24 cellular contexts compared by ENCODE assay signal in the genomic region with DNA sequence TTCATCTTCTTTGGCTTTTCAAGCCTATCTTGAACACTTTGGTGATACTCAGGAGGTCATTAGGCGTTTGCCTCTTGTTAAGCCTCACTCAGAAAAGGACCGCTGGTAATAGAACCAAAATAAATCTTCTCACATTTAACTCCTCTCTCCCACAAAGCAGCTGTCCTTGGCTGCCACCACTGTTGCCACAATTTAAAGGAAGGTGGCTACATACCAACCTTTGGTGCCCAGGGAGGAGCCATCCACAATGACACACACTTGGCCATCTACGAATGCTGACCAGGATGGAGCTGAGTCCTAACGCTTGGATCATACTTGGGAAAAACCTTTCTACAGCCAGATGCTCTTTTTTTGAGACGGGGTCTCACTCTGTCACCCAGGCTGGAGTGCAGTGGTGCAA.
DNase-seq lines count a peak whose midpoint lies in the region; ATAC-seq and TF ChIP-seq lines count a peak whose summit lies in the region.
"Had no signal": no experiment of that assay in that cellular context is flagged by ENCODE, and none has a peak within 500 bp of the region (broad histone marks: within the 10 kb centered on the region; RNA-seq: fewer than 3 reads in every experiment).

No MANE protein-coding gene starts in this region.

- no peak overlapping the region for H3K9ac ChIP-seq in neuronal stem cell (ENCODE audit: low read depth, low read length, poor library complexity)
- H3K9ac ChIP-seq: BLaER1 treated with 17β-estradiol and CSF1 and Interleukin-3, amounts not matched to agents 10 nM and 100 nM had no signal

- H3K27ac ChIP-seq in gastrocnemius medialis (peak overlapping the region in 3 of 4 donors; percentile 66 to 70 (median 69)), neuronal stem cell (replicated peaks; ENCODE audit: low read length) (no peak overlapping the region)
- H3K27ac ChIP-seq: 22Rv1; A549; BLaER1 treated with 17β-estradiol and CSF1 and Interleukin-3, amounts not matched to agents 10 nM and 100 nM; C4-2B had no signal

- H3K18ac ChIP-seq in neuronal stem cell (ENCODE audit: low read length) = no peak overlapping the region

- no peak for TF ChIP-seq POLR2A in gastrocnemius medialis (IDR thresholded peaks at IDR 0.05)

- WGBS in neuronal stem cell (ENCODE audit: extremely low coverage in 2 of 2, insufficient read length in 2 of 2, insufficient replicate concordance in 1 of 2), 2 donors = no CpG with 5 or more reads among the region's 5 CpGs

- peak; percentile 15 to 36 for ATAC-seq in gastrocnemius medialis
- no peak for ATAC-seq in activated CD8-positive, alpha-beta T cell treated with anti-CD3 and anti-CD28 coated beads, Interleukin-2, amount 10 ng/mL, durations not matched to agents 7 days and 5 days
- no peak for ATAC-seq in HG03045 (IDR thresholded peaks at IDR 0.05; ENCODE audit: unreplicated experiment)
- ATAC-seq: A549; CD8-positive, alpha-beta T cell; GM12878 had no signal

- POLR2A ChIA-PET in activated CD8-positive, alpha-beta T cell treated with anti-CD3 and anti-CD28 coated beads, Interleukin-2, amount 10 ng/mL, durations not matched to agents 7 days and 5 days (lab: Charles Lee) = no interaction called here

- no peak overlapping the region for H4K8ac ChIP-seq in neuronal stem cell (ENCODE audit: low read depth, low read length)

- H3K4me1 ChIP-seq in gastrocnemius medialis (peaks cover 0 to 12% of the 10 kb centered on the region in 2 donors), neuronal stem cell (ENCODE audit: control insufficient read depth in 2 of 2, insufficient read depth in 1 of 2, low read depth in 1 of 2, low read length in 2 of 2) (peaks cover 0 to 20% of the 10 kb centered on the region in 2 donors)
- H3K4me1 ChIP-seq: A549, Caco-2 had no signal

- H3K14ac ChIP-seq in neuronal stem cell (ENCODE audit: low read length) = no peak overlapping the region

- no peak overlapping the region for H2BK120ac ChIP-seq in neuronal stem cell (ENCODE audit: low read depth, low read length)

- no peak overlapping the region for H3K4me3 ChIP-seq in gastrocnemius medialis
- H3K4me3 ChIP-seq in neuronal stem cell (ENCODE audit: low read length in 2 of 2) = no peak overlapping the region
- H3K4me3 ChIP-seq: A549; BLaER1 treated with 17β-estradiol and CSF1 and Interleukin-3, amounts not matched to agents 10 nM and 100 nM; GM12878 had no signal

- intact Hi-C loops in gastrocnemius medialis (cut with DNase I; ENCODE audit: low total_unique reads) = no loop called here

- TF ChIP-seq CTCF in nephron (IDR thresholded peaks at IDR 0.05; ENCODE audit: unreplicated experiment in 3 of 3) (no peak), gastrocnemius medialis (IDR thresholded peaks at IDR 0.05 in 4 of 5, conservative IDR thresholded peaks at IDR 0.05 in 1 of 5) (no peak)

- no peak overlapping the region for H2AFZ ChIP-seq in neuronal stem cell (ENCODE audit: low read length)

- H2AK5ac ChIP-seq in neuronal stem cell (ENCODE audit: low read depth, low read length) = no peak overlapping the region

- H3K79me1 ChIP-seq in neuronal stem cell (ENCODE audit: low read depth, low read length) = no peaks in the 10 kb centered on the region

- no peaks in the 10 kb centered on the region for H3K27me3 ChIP-seq in gastrocnemius medialis
- no peaks in the 10 kb centered on the region for H3K27me3 ChIP-seq in neuronal stem cell (ENCODE audit: control insufficient read depth in 3 of 3, insufficient read depth in 3 of 3, low read depth in 1 of 3, low read length in 3 of 3)

- no peak overlapping the region for H3K23ac ChIP-seq in neuronal stem cell (ENCODE audit: low read depth, low read length, poor library complexity)

- DNase-seq in myocyte (ENCODE audit: low read depth) (peak; percentile 76), gastrocnemius medialis (peak in 1 of 2 donors; percentile 10), neuronal stem cell (ENCODE audit: low spot score) (no peak)
- DNase-seq in activated CD8-positive, alpha-beta T cell treated with anti-CD3 and anti-CD28 coated beads, Interleukin-2, amount 10 ng/mL, durations not matched to agents 7 days and 5 days = no peak
- DNase-seq: AML-193; Caco-2; Calu3; CD4-positive, alpha-beta T cell; CD8-positive, alpha-beta T cell; DMS 273 treated with DMSO at 0.1 percent for 48 hours; DMS153; DMS53; DMS79; DND-41; EL; GDM1 had no signal

- no peak overlapping the region for H3K4ac ChIP-seq in neuronal stem cell (ENCODE audit: low read length)

- no peak overlapping the region for H2BK15ac ChIP-seq in neuronal stem cell (ENCODE audit: low read length)

- H3K4me2 ChIP-seq in neuronal stem cell (ENCODE audit: insufficient read depth, low read length, poor library complexity, severe bottlenecking) = no peak overlapping the region
- H3K4me2 ChIP-seq: A549; BLaER1 treated with 17β-estradiol and CSF1 and Interleukin-3, amounts not matched to agents 10 nM and 100 nM had no signal

- in situ Hi-C loops in gastrocnemius medialis (cut with MboI; ENCODE audit: low sequenced_read_pairs in 4 of 4) = loop anchor here in 2 of 4 donors (25.0 kb wide), 1 partner anchor 214 kb away; a partner anchor contains a TSS

- no peak overlapping the region for H4K91ac ChIP-seq in neuronal stem cell (ENCODE audit: low read depth, low read length, poor library complexity)

- H3K4me3 Mint-ChIP-seq in nephron = peak overlapping the region in 1 of 3 experiments; percentile 34
- H3K4me3 Mint-ChIP-seq in activated CD8-positive, alpha-beta T cell treated with anti-CD3 and anti-CD28 coated beads, Interleukin-2, amount 10 ng/mL, durations not matched to agents 7 days and 5 days = no peak overlapping the region
- H3K4me3 Mint-ChIP-seq: B cell; CD4-positive, alpha-beta T cell; CD8-positive, alpha-beta T cell had no signal

- no peaks in the 10 kb centered on the region for H3K9me3 Mint-ChIP-seq in nephron
- no peaks in the 10 kb centered on the region for H3K9me3 Mint-ChIP-seq in activated CD8-positive, alpha-beta T cell treated with anti-CD3 and anti-CD28 coated beads, Interleukin-2, amount 10 ng/mL, durations not matched to agents 7 days and 5 days (ENCODE audit: insufficient read depth)
- H3K9me3 Mint-ChIP-seq: CD4-positive, alpha-beta T cell; CD8-positive, alpha-beta T cell had no signal

- no peak overlapping the region for H2BK12ac ChIP-seq in neuronal stem cell (ENCODE audit: low read length)

- H3K36me3 ChIP-seq in gastrocnemius medialis (no peaks in the 10 kb centered on the region), neuronal stem cell (replicated peaks in 1 of 2; ENCODE audit: control insufficient read depth in 2 of 2, insufficient read depth in 2 of 2, low read length in 2 of 2) (no peaks in the 10 kb centered on the region)
- H3K36me3 ChIP-seq: BLaER1 treated with 17β-estradiol and CSF1 and Interleukin-3, amounts not matched to agents 10 nM and 100 nM had no signal

- H3K9me3 ChIP-seq in gastrocnemius medialis (no peaks in the 10 kb centered on the region), neuronal stem cell (replicated peaks in 1 of 2; ENCODE audit: control insufficient read depth in 2 of 2, insufficient read depth in 1 of 2, low read depth in 1 of 2, low read length in 2 of 2) (no peaks in the 10 kb centered on the region)
- H3K9me3 ChIP-seq: A549, Caco-2 had no signal

- peaks cover 73% of the 10 kb centered on the region for H3K4me1 Mint-ChIP-seq in nephron
- peaks cover 24% of the 10 kb centered on the region for H3K4me1 Mint-ChIP-seq in activated CD8-positive, alpha-beta T cell treated with anti-CD3 and anti-CD28 coated beads, Interleukin-2, amount 10 ng/mL, durations not matched to agents 7 days and 5 days (ENCODE audit: low read depth)
- H3K4me1 Mint-ChIP-seq: B cell had no signal

- H3K27ac Mint-ChIP-seq in nephron = peak overlapping the region in 2 of 3 experiments; percentile 70 to 86
- no peak overlapping the region for H3K27ac Mint-ChIP-seq in activated CD8-positive, alpha-beta T cell treated with anti-CD3 and anti-CD28 coated beads, Interleukin-2, amount 10 ng/mL, durations not matched to agents 7 days and 5 days
- H3K27ac Mint-ChIP-seq: B cell; CD4-positive, alpha-beta T cell; CD8-positive, alpha-beta T cell had no signal

- no peaks in the 10 kb centered on the region for H3K36me3 Mint-ChIP-seq in nephron (ENCODE audit: low read depth)
- H3K36me3 Mint-ChIP-seq in activated CD8-positive, alpha-beta T cell treated with anti-CD3 and anti-CD28 coated beads, Interleukin-2, amount 10 ng/mL, durations not matched to agents 7 days and 5 days (ENCODE audit: low read depth) = no peaks in the 10 kb centered on the region
- H3K36me3 Mint-ChIP-seq: CD8-positive, alpha-beta T cell had no signal

- H2BK5ac ChIP-seq in neuronal stem cell (ENCODE audit: low read length) = no peak overlapping the region

- peaks cover 1% of the 10 kb centered on the region for H3K27me3 Mint-ChIP-seq in nephron (ENCODE audit: low read depth)
- H3K27me3 Mint-ChIP-seq in activated CD8-positive, alpha-beta T cell treated with anti-CD3 and anti-CD28 coated beads, Interleukin-2, amount 10 ng/mL, durations not matched to agents 7 days and 5 days (ENCODE audit: low read depth) = no peaks in the 10 kb centered on the region
- H3K27me3 Mint-ChIP-seq: CD4-positive, alpha-beta T cell had no signal

- CTCF ChIA-PET in activated CD8-positive, alpha-beta T cell treated with anti-CD3 and anti-CD28 coated beads, Interleukin-2, amount 10 ng/mL, durations not matched to agents 7 days and 5 days (lab: Charles Lee) = no interaction called here

Comparison
In these comparisons a context has a peak if more than half of its experiments do, and no peak if none do; other contexts are left out.
1. ATAC-seq: peak in gastrocnemius medialis (2 of 2); none in activated CD8-positive, alpha-beta T cell treated with anti-CD3 and anti-CD28 coated beads, Interleukin-2, amount 10 ng/mL, durations not matched to agents 7 days and 5 days (single experiment) and HG03045 (single experiment).